1 cellular context compared by ENCODE assay signal in genomic region chr13:77779461-77780272, GRCh38.
TF ChIP-seq lines count a peak whose summit lies in the region.

No MANE protein-coding gene starts in this region.

TF ChIP-seq in GM23338, 12 proteins besides CTCF, POLR2A, EP300 and RAD21 (continued from another document):
- TF ChIP-seq REST (IDR thresholded peaks at IDR 0.05; ENCODE audit: unreplicated experiment) = no peak
